Comparison of ENCODE assay signal across 8 cellular contexts in genomic region chr14:73850940-73851339, GRCh38. TPM values are rescaled to one million over a fixed set of nuclear protein-coding genes. Genes with fewer than 3 reads are reported as not detected.
DNase-seq lines count a peak whose midpoint lies in the region; ATAC-seq, FAIRE-seq and TF ChIP-seq lines count a peak whose summit lies in the region.

No MANE protein-coding gene starts in this region.

- CTCF ChIA-PET in activated CD4-positive, alpha-beta T cell treated with anti-CD3 and anti-CD28 coated beads for 36 hours (lab: Charles Lee), result interaction anchor here (0.5 to 2.5 kb wide), 10 partner anchors 19 to 159 kb away, joined by 3 to 12 read pairs (median 4); partner anchors contain the start of gene ZNF410

- no peaks in the 10 kb centered on the region for H3K9me3 ChIP-seq in T-helper 17 cell (ENCODE audit: control insufficient read depth, low read length, poor library complexity, severe bottlenecking)

- no peak for ATAC-seq in activated CD4-positive, alpha-beta T cell treated with anti-CD3 and anti-CD28 coated beads for 36 hours
- ATAC-seq in T-helper 17 cell (no peak), foreskin keratinocyte (peak; percentile 56), GM18868 (IDR thresholded peaks at IDR 0.05; ENCODE audit: unreplicated experiment) (no peak)

- intact Hi-C loops in activated CD4-positive, alpha-beta T cell treated with anti-CD3 and anti-CD28 coated beads for 36 hours (cut with DNase I, micrococcal nuclease), result loop anchor here in 1 of 2 experiments (1.0 kb wide), 3 partner anchors 21 to 91 kb away; partner anchors contain the start of gene ZNF410

- H3K27me3 Mint-ChIP-seq in activated CD4-positive, alpha-beta T cell treated with anti-CD3 and anti-CD28 coated beads for 36 hours, result no peaks in the 10 kb centered on the region
- H3K27me3 Mint-ChIP-seq in T-helper 17 cell, result no peaks in the 10 kb centered on the region

- peak overlapping the region; percentile 98 for H3K4me3 Mint-ChIP-seq in activated CD4-positive, alpha-beta T cell treated with anti-CD3 and anti-CD28 coated beads for 36 hours
- peak overlapping the region; percentile 95 for H3K4me3 Mint-ChIP-seq in T-helper 17 cell

- peaks cover 7% of the 10 kb centered on the region for H3K36me3 Mint-ChIP-seq in activated CD4-positive, alpha-beta T cell treated with anti-CD3 and anti-CD28 coated beads for 36 hours (ENCODE audit: low read depth)
- H3K36me3 Mint-ChIP-seq in T-helper 17 cell (ENCODE audit: low read depth), result peaks cover 2% of the 10 kb centered on the region

- DNase-seq in activated CD4-positive, alpha-beta T cell treated with anti-CD3 and anti-CD28 coated beads for 36 hours, result no peak
- no peak for DNase-seq in activated CD4-positive, alpha-beta T cell treated with anti-CD3 and anti-CD28 coated beads, Interleukin-2, amount 50 U/mL, for 4 hours
- DNase-seq in T-helper 17 cell, result no peak
- DNase-seq in foreskin keratinocyte, result peak in 1 of 2 donors; percentile 76
- DNase-seq in renal cortical epithelial cell (ENCODE audit: low read depth), result peak; percentile 94
- DNase-seq in NCI-H1048 (lab: John Stamatoyannopoulos, UW), result no peak
- no peak for DNase-seq in GM19239 (ENCODE audit: insufficient read length, low spot score)

- no peak for TF ChIP-seq CTCF in foreskin keratinocyte (conservative IDR thresholded peaks at IDR 0.05)

- FAIRE-seq in GM19239 (lab: Jason Lieb, UNC), result no peak

- POLR2A ChIA-PET in activated CD4-positive, alpha-beta T cell treated with anti-CD3 and anti-CD28 coated beads for 36 hours (lab: Charles Lee), result interaction anchor here (0.6 to 2.0 kb wide), 6 partner anchors 35 to 674 kb away, joined by 3 to 10 read pairs (median 4); partner anchors contain the start of genes FAM161B and ZNF410

- no peaks in the 10 kb centered on the region for H3K9me3 Mint-ChIP-seq in activated CD4-positive, alpha-beta T cell treated with anti-CD3 and anti-CD28 coated beads for 36 hours (ENCODE audit: low read depth)

- no peaks in the 10 kb centered on the region for H3K27me3 ChIP-seq in foreskin keratinocyte

- H3K27ac Mint-ChIP-seq in activated CD4-positive, alpha-beta T cell treated with anti-CD3 and anti-CD28 coated beads for 36 hours, result peak overlapping the region; percentile 100
- peak overlapping the region; percentile 98 for H3K27ac Mint-ChIP-seq in T-helper 17 cell

- H3K27ac ChIP-seq in foreskin keratinocyte, result peak overlapping the region; percentile 51

- H3K4me1 Mint-ChIP-seq in activated CD4-positive, alpha-beta T cell treated with anti-CD3 and anti-CD28 coated beads for 36 hours, result peaks cover 24% of the 10 kb centered on the region
- H3K4me1 Mint-ChIP-seq in T-helper 17 cell, result peaks cover 18% of the 10 kb centered on the region

- H3K4me1 ChIP-seq in foreskin keratinocyte, result no peaks in the 10 kb centered on the region

RNA-seq across cellular contexts. Expression of gene PTGR2, which starts 0.7 kb away (rescaled TPM):
- total RNA-seq in activated CD4-positive, alpha-beta T cell treated with anti-CD3 and anti-CD28 coated beads for 36 hours, result 10 to 100 TPM; 12.6 to 14.3 TPM
- total RNA-seq in T-helper 17 cell (1 to 10 TPM; 1.3 to 1.4 TPM), foreskin keratinocyte (8.1 and 8.3 TPM in 2 replicates), renal cortical epithelial cell (7.6 and 13.4 TPM in 2 replicates)
- polyA plus RNA-seq in foreskin keratinocyte, result 4.6 and 5.5 TPM in 2 replicates

RNA-seq across cellular contexts. Expression of gene ZNF410, which starts 35.7 kb away (rescaled TPM):
- total RNA-seq in activated CD4-positive, alpha-beta T cell treated with anti-CD3 and anti-CD28 coated beads for 36 hours, result 10 to 100 TPM; 58.6 to 66.2 TPM
- total RNA-seq in T-helper 17 cell, result 10 to 100 TPM; 92.7 to 97.8 TPM
- total RNA-seq in foreskin keratinocyte, result 57.9 and 68.5 TPM in 2 replicates
- 42.6 and 43.7 TPM in 2 replicates for polyA plus RNA-seq in foreskin keratinocyte
- total RNA-seq in renal cortical epithelial cell, result 95.9 and 103 TPM in 2 replicates
